Comparison of ENCODE assay signal across 14 cellular contexts in the genomic region with DNA sequence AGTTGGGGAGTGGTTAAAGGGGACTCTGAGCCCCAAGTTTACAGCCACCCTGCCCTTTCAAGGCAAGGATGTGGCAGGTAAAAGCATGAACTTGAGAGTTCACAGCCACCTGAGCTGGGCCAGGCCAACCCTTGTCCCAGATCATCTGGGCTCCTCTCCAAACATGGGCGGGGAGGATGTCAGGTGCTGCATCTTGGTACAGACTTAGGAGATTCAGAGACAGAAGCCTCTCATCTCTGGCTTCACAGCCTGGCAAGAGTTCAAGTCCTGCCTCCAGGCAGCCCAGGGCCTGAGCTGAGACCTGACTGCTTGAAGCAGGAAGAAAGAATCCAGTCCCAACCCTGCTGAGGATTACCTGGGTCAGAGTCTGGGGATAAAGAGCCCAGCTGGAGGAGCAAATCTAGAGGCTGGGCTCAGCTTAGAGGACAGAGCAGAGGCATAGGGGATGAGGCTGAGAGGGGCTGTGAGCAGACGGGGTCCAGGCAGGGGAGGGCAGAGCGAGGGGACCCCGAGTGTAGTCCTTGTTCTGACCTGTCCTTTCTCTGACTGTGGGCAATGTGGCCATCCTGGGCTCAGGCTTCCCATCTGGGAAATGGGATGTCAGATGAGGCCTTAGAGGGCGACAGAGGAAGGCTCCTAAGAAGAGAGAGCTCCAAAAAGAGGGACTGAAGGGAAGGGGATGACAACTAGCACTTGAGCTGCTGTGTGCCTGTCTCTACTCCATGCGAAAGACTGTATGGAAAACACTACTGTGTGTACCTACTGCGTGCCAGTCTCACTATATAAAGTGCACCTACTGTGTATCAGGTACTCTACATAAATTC. TPM values are rescaled to one million over a fixed set of nuclear protein-coding genes. Genes with fewer than 3 reads are reported as not detected.
A peak's percentile ranks its signal among the peaks of the same experiment; 100 is the strongest.
DNase-seq lines count a peak whose midpoint lies in the region; ATAC-seq and TF ChIP-seq lines count a peak whose summit lies in the region.
"Had no signal": no experiment of that assay in that cellular context is flagged by ENCODE, and none has a peak within 500 bp of the region (broad histone marks: within the 10 kb centered on the region; RNA-seq: fewer than 3 reads in every experiment).

No MANE protein-coding gene starts in this region.

- H3K4me1 Mint-ChIP-seq in CD4-positive, alpha-beta T cell (ENCODE audit: low read depth): peaks cover 8% of the 10 kb centered on the region
- no peaks in the 10 kb centered on the region for H3K4me1 Mint-ChIP-seq in progenitor cell of endocrine pancreas (ENCODE audit: low read depth)

- H3K79me2 ChIP-seq in mesendoderm (ENCODE audit: control insufficient read depth, insufficient read depth, low read length): no peaks in the 10 kb centered on the region
- H3K79me2 ChIP-seq: hepatocyte had no signal

- H3K4me1 ChIP-seq in RWPE2 (ENCODE audit: insufficient read depth, poor library complexity, severe bottlenecking) (no peaks in the 10 kb centered on the region), left ventricle myocardium inferior (peaks cover 36% of the 10 kb centered on the region), mesendoderm (ENCODE audit: control insufficient read depth, low read depth, low read length) (no peaks in the 10 kb centered on the region)

- peak; percentile 26 for ATAC-seq in CD4-positive, alpha-beta T cell (ENCODE audit: poor library complexity)
- ATAC-seq in RWPE2 (ENCODE audit: low read depth) (peak; percentile 33; the same call in 1 of the 3 replicates), sciatic nerve (peak; percentile 61), HG03571 (IDR thresholded peaks at IDR 0.05; ENCODE audit: unreplicated experiment) (no peak)
- ATAC-seq: effector memory CD8-positive, alpha-beta T cell had no signal

- peaks cover 3% of the 10 kb centered on the region for H3K27me3 ChIP-seq in CD4-positive, alpha-beta T cell (ENCODE audit: control insufficient read depth, insufficient read depth, low read length)
- H3K27me3 ChIP-seq in RWPE2 (ENCODE audit: insufficient read depth, poor library complexity, severe bottlenecking) (no peaks in the 10 kb centered on the region), left ventricle myocardium inferior (ENCODE audit: low read depth) (peaks cover 20% of the 10 kb centered on the region), mesendoderm (ENCODE audit: insufficient read depth, low read length, poor library complexity) (no peaks in the 10 kb centered on the region)
- H3K27me3 ChIP-seq: hepatocyte had no signal

- H2BK120ac ChIP-seq in mesendoderm (ENCODE audit: low read depth, low read length): no peak overlapping the region

- no peaks in the 10 kb centered on the region for H3K9me3 ChIP-seq in CD4-positive, alpha-beta T cell (ENCODE audit: control insufficient read depth, low read length)
- H3K9me3 ChIP-seq in RWPE2 (ENCODE audit: severe bottlenecking) (no peaks in the 10 kb centered on the region), left ventricle myocardium inferior (replicated peaks) (no peaks in the 10 kb centered on the region)

- H3K9ac ChIP-seq in mesendoderm (ENCODE audit: low read length): no peak overlapping the region

- intact Hi-C loops in CD4-positive, alpha-beta T cell (cut with DNase I, micrococcal nuclease): no loop called here
- intact Hi-C loops in left ventricle myocardium inferior (cut with micrococcal nuclease) (no loop called here), sciatic nerve (cut with DNase I) (no loop called here)

- H3K56ac ChIP-seq in mesendoderm (ENCODE audit: low read length): no peak overlapping the region

- H4K5ac ChIP-seq in mesendoderm (ENCODE audit: low read length): no peak overlapping the region

- H3K27me3 Mint-ChIP-seq in CD4-positive, alpha-beta T cell: peaks cover 14% of the 10 kb centered on the region
- H3K27me3 Mint-ChIP-seq in progenitor cell of endocrine pancreas: no peaks in the 10 kb centered on the region

- CTCF ChIA-PET in CD4-positive, alpha-beta T cell (lab: Charles Lee): no interaction called here

- no peak for TF ChIP-seq CTCF in CD4-positive, alpha-beta T cell (IDR thresholded peaks at IDR 0.05)
- TF ChIP-seq CTCF in RWPE2 (IDR thresholded peaks at IDR 0.05; ENCODE audit: poor library complexity, severe bottlenecking) (no peak), left ventricle myocardium inferior (IDR thresholded peaks at IDR 0.05; ENCODE audit: borderline replicate concordance) (no peak), progenitor cell of endocrine pancreas (IDR thresholded peaks at IDR 0.05; ENCODE audit: unreplicated experiment) (no peak)

- H3K79me1 ChIP-seq in mesendoderm (ENCODE audit: low read length): no peaks in the 10 kb centered on the region

- no peak for DNase-seq in CD4-positive, alpha-beta T cell
- DNase-seq in RWPE2 (ENCODE audit: low spot score) (no peak), left ventricle myocardium inferior (no peak), sciatic nerve (ENCODE audit: low spot score) (no peak), progenitor cell of endocrine pancreas (ENCODE audit: low spot score, unreplicated experiment) (no peak), mesendoderm (no peak)
- no peak for DNase-seq in activated CD4-positive, alpha-beta T cell treated with anti-CD3 and anti-CD28 coated beads, Interleukin-2, amount 50 U/mL, for 4 hours
- DNase-seq: AML-193; effector memory CD8-positive, alpha-beta T cell; stimulated activated CD4-positive, alpha-beta T cell treated with anti-CD3 and anti-CD28 coated beads, Interleukin-15, amount 100 ng/mL, for 24 hours had no signal

- no peak overlapping the region for H3K4me3 ChIP-seq in RWPE2 (ENCODE audit: severe bottlenecking)
- no peak overlapping the region for H3K4me3 ChIP-seq in left ventricle myocardium inferior
- no peak overlapping the region for H3K4me3 ChIP-seq in mesendoderm (ENCODE audit: low read length)
- H3K4me3 ChIP-seq: hepatocyte had no signal

- H3K36me3 Mint-ChIP-seq in CD4-positive, alpha-beta T cell (ENCODE audit: low read depth): no peaks in the 10 kb centered on the region
- H3K36me3 Mint-ChIP-seq in progenitor cell of endocrine pancreas (ENCODE audit: insufficient read depth): peaks cover 3% of the 10 kb centered on the region

- H3K4ac ChIP-seq in mesendoderm (ENCODE audit: low read depth, low read length): no peak overlapping the region

- POLR2A ChIA-PET in CD4-positive, alpha-beta T cell (lab: Charles Lee): interaction anchor here (1.0 kb wide), 1 partner anchor 56 kb away, joined by 4 read pairs; no protein-coding TSS in a partner anchor

- no peak overlapping the region for H2BK15ac ChIP-seq in mesendoderm (replicated peaks; ENCODE audit: low read depth)

- no peak overlapping the region for H3K23ac ChIP-seq in mesendoderm (ENCODE audit: low read length)

- no peaks in the 10 kb centered on the region for H3K36me3 ChIP-seq in RWPE2 (ENCODE audit: low read depth)
- H3K36me3 ChIP-seq in left ventricle myocardium inferior: no peaks in the 10 kb centered on the region
- no peaks in the 10 kb centered on the region for H3K36me3 ChIP-seq in mesendoderm (ENCODE audit: control insufficient read depth, insufficient read depth, low read length)

- H4K8ac ChIP-seq in mesendoderm (ENCODE audit: low read depth, low read length): no peak overlapping the region

- WGBS in mesendoderm (ENCODE audit: extremely low coverage, insufficient coverage, low lambda C conversion rate): no CpG with 5 or more reads among the region's 7 CpGs

- H2AK5ac ChIP-seq in mesendoderm (ENCODE audit: low read length): no peak overlapping the region

- H3K18ac ChIP-seq in mesendoderm (ENCODE audit: low read length): no peak overlapping the region

- no peak overlapping the region for H2BK5ac ChIP-seq in mesendoderm (ENCODE audit: low read length)

- no peak overlapping the region for H3K4me2 ChIP-seq in mesendoderm (ENCODE audit: low read length)
- H3K4me2 ChIP-seq: hepatocyte had no signal

- H3K9me3 Mint-ChIP-seq in CD4-positive, alpha-beta T cell: no peaks in the 10 kb centered on the region
- H3K9me3 Mint-ChIP-seq in progenitor cell of endocrine pancreas (ENCODE audit: low read depth): peaks cover 35% of the 10 kb centered on the region
- H3K9me3 Mint-ChIP-seq: effector memory CD8-positive, alpha-beta T cell had no signal

- no peak overlapping the region for H3K27ac Mint-ChIP-seq in CD4-positive, alpha-beta T cell
- no peak overlapping the region for H3K27ac Mint-ChIP-seq in progenitor cell of endocrine pancreas

- H3K4me3 Mint-ChIP-seq in CD4-positive, alpha-beta T cell: no peak overlapping the region
- no peak overlapping the region for H3K4me3 Mint-ChIP-seq in progenitor cell of endocrine pancreas (ENCODE audit: low read depth)
- H3K4me3 Mint-ChIP-seq: effector memory CD8-positive, alpha-beta T cell had no signal

- H3K27ac ChIP-seq in CD4-positive, alpha-beta T cell (ENCODE audit: low read depth, low read length): no peak overlapping the region
- H3K27ac ChIP-seq in RWPE2 (ENCODE audit: poor library complexity, severe bottlenecking) (no peak overlapping the region), left ventricle myocardium inferior (replicated peaks) (peak overlapping the region; percentile 85), mesendoderm (ENCODE audit: low read depth, low read length) (no peak overlapping the region)
- H3K27ac ChIP-seq: hepatocyte had no signal

RNA-seq across cellular contexts. Expression of gene OR10H5, which starts 6.7 kb away (rescaled TPM):
- not detected for total RNA-seq in CD4-positive, alpha-beta T cell
- total RNA-seq in left ventricle myocardium inferior (not detected), sciatic nerve (not detected), progenitor cell of endocrine pancreas (not detected in 2 replicates)
- polyA plus RNA-seq in mesendoderm (2013, experiment 1 of 2): not detected
- 0.03 TPM for polyA plus RNA-seq in mesendoderm (2013, experiment 2 of 2)
- total RNA-seq: hepatocyte; myocyte; T-helper 1 cell treated with Interleukin-12 subunit alpha and Interleukin-12 subunit beta and Interleukin-4 antibody, amounts not matched to agents 30 ng/mL and 1 ng/mL, for 36 hours had no signal
- polyA plus RNA-seq: hepatocyte had no signal

RNA-seq across cellular contexts. Expression of gene OR10H1, which starts 34.7 kb away (rescaled TPM):
- under 1 TPM in 1 of 2 experiments, not detected in 1; 0.08 TPM for total RNA-seq in CD4-positive, alpha-beta T cell
- not detected for total RNA-seq in left ventricle myocardium inferior
- total RNA-seq in sciatic nerve: not detected
- 0.11 TPM in 1 of 2 replicates, not detected in the other for total RNA-seq in progenitor cell of endocrine pancreas
- polyA plus RNA-seq in mesendoderm (2013, experiment 1 of 2): not detected
- polyA plus RNA-seq in mesendoderm (2013, experiment 2 of 2): not detected
- total RNA-seq: hepatocyte, myocyte had no signal
- polyA plus RNA-seq: hepatocyte had no signal

RNA-seq across cellular contexts. Expression of gene OR10H3, which starts 43.0 kb away (rescaled TPM):
- not detected for total RNA-seq in CD4-positive, alpha-beta T cell
- total RNA-seq in left ventricle myocardium inferior (not detected), sciatic nerve (not detected), progenitor cell of endocrine pancreas (not detected in 2 replicates)
- not detected for polyA plus RNA-seq in mesendoderm (2013, experiment 1 of 2)
- polyA plus RNA-seq in mesendoderm (2013, experiment 2 of 2): not detected
- total RNA-seq: hepatocyte; myocyte; T-helper 1 cell treated with Interleukin-12 subunit alpha and Interleukin-12 subunit beta and Interleukin-4 antibody, amounts not matched to agents 30 ng/mL and 1 ng/mL, for 36 hours had no signal
- polyA plus RNA-seq: hepatocyte had no signal

RNA-seq across cellular contexts. Expression of gene OR10H2, which starts 53.0 kb away (rescaled TPM):
- total RNA-seq in CD4-positive, alpha-beta T cell: not detected
- total RNA-seq in left ventricle myocardium inferior (not detected), sciatic nerve (not detected), progenitor cell of endocrine pancreas (not detected in 2 replicates)
- polyA plus RNA-seq in mesendoderm (2013, experiment 1 of 2): not detected
- not detected for polyA plus RNA-seq in mesendoderm (2013, experiment 2 of 2)
- total RNA-seq: hepatocyte; myocyte; T-helper 1 cell treated with Interleukin-12 subunit alpha and Interleukin-12 subunit beta and Interleukin-4 antibody, amounts not matched to agents 30 ng/mL and 1 ng/mL, for 36 hours had no signal
- polyA plus RNA-seq: hepatocyte had no signal
